1 cellular context compared by ENCODE assay signal in genomic region chr20:46087161-46087560, GRCh38.
TF ChIP-seq lines count a peak whose summit lies in the region.

No MANE protein-coding gene starts in this region.

TF ChIP-seq in HCT116, 20 proteins besides CTCF, POLR2A, EP300 and RAD21 (continued from another document):
- TF ChIP-seq ATF3 (IDR thresholded peaks at IDR 0.05) (no peak), TCF7L2 (IDR thresholded peaks at IDR 0.05; ENCODE audit: borderline replicate concordance, extremely low read depth, insufficient read depth, insufficient read length) (no peak), CBX3 (IDR thresholded peaks at IDR 0.05; ENCODE audit: low read depth) (no peak), EZH2 (IDR thresholded peaks at IDR 0.05) (no peak), MAX (IDR thresholded peaks at IDR 0.05) (no peak), SRF (IDR thresholded peaks at IDR 0.05; ENCODE audit: low read depth) (no peak), ZBTB33 (IDR thresholded peaks at IDR 0.05; ENCODE audit: extremely low read depth, insufficient replicate concordance, low read length) (no peak)
